Comparison of ENCODE assay signal across 8 cellular contexts in the genomic region with DNA sequence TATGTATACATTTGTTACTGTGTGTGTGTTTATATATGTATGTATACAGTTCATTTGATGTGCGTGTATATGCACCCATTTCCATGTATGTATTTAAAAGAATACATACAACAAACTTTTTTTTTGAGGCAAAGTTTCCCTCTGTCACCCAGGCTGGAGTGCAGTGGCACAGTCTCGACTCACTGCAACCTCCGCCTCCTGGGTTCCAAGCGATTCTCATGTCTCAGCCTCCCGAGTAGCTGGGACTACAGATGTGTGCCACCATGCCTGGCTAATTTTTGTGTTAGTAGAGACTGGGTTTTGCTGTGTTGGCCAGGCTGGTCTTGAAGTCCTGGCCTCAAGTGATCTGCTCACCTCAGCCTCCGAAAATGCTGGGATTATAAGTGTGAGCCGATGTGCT.
DNase-seq lines count a peak whose midpoint lies in the region; ATAC-seq, FAIRE-seq and TF ChIP-seq lines count a peak whose summit lies in the region.
"Not testable (repeated sequence)": the region's sequence is repeated elsewhere in the genome, so short reads cannot be mapped to it uniquely, and the experiment has no call there.

No MANE protein-coding gene starts in this region.

- 29 to 65% (median 50%) methylated on average over 7 of the region's 7 CpGs for WGBS in small intestine, 3 donors

- not testable (repeated sequence) for H3K36me3 ChIP-seq in CD4-positive, alpha-beta memory T cell (ENCODE audit: insufficient read depth, low read length); KOPT-K1 (ENCODE audit: insufficient read depth, low read length); kidney (ENCODE audit: control insufficient read depth in 1 of 2, insufficient read depth in 2 of 2, low read length in 2 of 2); small intestine (ENCODE audit: control insufficient read depth in 2 of 2, insufficient read depth in 2 of 2, low read length in 2 of 2)

- H3K27me3 ChIP-seq in CD4-positive, alpha-beta memory T cell (ENCODE audit: insufficient read depth, low read length); small intestine (ENCODE audit: control insufficient read depth in 2 of 2, insufficient read depth in 2 of 2, low read length in 2 of 2): not testable (repeated sequence)

- not testable (repeated sequence) for TF ChIP-seq CTCF in kidney (IDR thresholded peaks at IDR 0.05; ENCODE audit: borderline replicate concordance, extremely low read depth, insufficient read depth)

- H3K9me3 ChIP-seq in CD4-positive, alpha-beta memory T cell (ENCODE audit: control insufficient read depth in 1 of 2, low read length in 2 of 2); KOPT-K1 (ENCODE audit: insufficient read depth, low read length, poor library complexity, severe bottlenecking); T-helper 17 cell (ENCODE audit: control insufficient read depth, low read length, poor library complexity, severe bottlenecking); kidney (ENCODE audit: control insufficient read depth in 1 of 2, low read length in 2 of 2); small intestine (ENCODE audit: control insufficient read depth, low read depth): not testable (repeated sequence)

- ATAC-seq in T-helper 17 cell; activated T-cell treated with anti-CD3 and anti-CD28 coated beads, Interleukin-2, amount 50 U/mL, for 72 hours (replicated peaks in 1 of 2); effector memory CD8-positive, alpha-beta T cell (replicated peaks); natural killer cell treated with Interleukin-12 subunit alpha and Interleukin-12 subunit beta and Interleukin-15 and Interleukin-18, amount 100 ng/mL, for 72 hours: not testable (repeated sequence)

- H3K27ac ChIP-seq in CD4-positive, alpha-beta memory T cell (ENCODE audit: low read depth, low read length); kidney (ENCODE audit: low read depth in 2 of 2, low read length in 2 of 2); small intestine (ENCODE audit: low read depth in 1 of 2, low read length in 1 of 2): not testable (repeated sequence)
- peak overlapping the region; percentile 36 for H3K27ac ChIP-seq in KOPT-K1 (ENCODE audit: low read depth, low read length, poor library complexity, severe bottlenecking)

- not testable (repeated sequence) for DNase-seq in CD4-positive, alpha-beta memory T cell; T-helper 17 cell; activated T-cell treated with anti-CD3 and anti-CD28 coated beads, Interleukin-2, amount 50 U/mL, for 72 hours; effector memory CD8-positive, alpha-beta T cell; kidney; natural killer cell treated with Interleukin-12 subunit alpha and Interleukin-12 subunit beta and Interleukin-15 and Interleukin-18, amount 100 ng/mL, for 72 hours (ENCODE audit: low spot score)
- peak; percentile 8 for DNase-seq in small intestine

- not testable (repeated sequence) for H3K27me3 Mint-ChIP-seq in CD4-positive, alpha-beta memory T cell; T-helper 17 cell; activated T-cell treated with anti-CD3 and anti-CD28 coated beads, Interleukin-2, amount 50 U/mL, for 72 hours (ENCODE audit: low read depth); effector memory CD8-positive, alpha-beta T cell; natural killer cell treated with Interleukin-12 subunit alpha and Interleukin-12 subunit beta and Interleukin-15 and Interleukin-18, amount 100 ng/mL, for 72 hours

- H3K9ac ChIP-seq in kidney (ENCODE audit: low read length in 2 of 2) = not testable (repeated sequence)

- POLR2A ChIA-PET in CD4-positive, alpha-beta memory T cell (lab: Charles Lee; ENCODE audit: partially characterized antibody) = interaction anchor here (2.0 to 2.9 kb wide), 2 partner anchors 8 to 13 kb away, joined by 6 to 21 read pairs; no protein-coding TSS in a partner anchor

- intact Hi-C loops in CD4-positive, alpha-beta memory T cell (cut with micrococcal nuclease); kidney (cut with DNase I): not testable (repeated sequence)

- H3K4me3 Mint-ChIP-seq in CD4-positive, alpha-beta memory T cell = peak overlapping the region in 2 of 8 donors; percentile 8 to 68
- peak overlapping the region; percentile 31 for H3K4me3 Mint-ChIP-seq in T-helper 17 cell
- peak overlapping the region; percentile 22 to 88 for H3K4me3 Mint-ChIP-seq in activated T-cell treated with anti-CD3 and anti-CD28 coated beads, Interleukin-2, amount 50 U/mL, for 72 hours
- H3K4me3 Mint-ChIP-seq in effector memory CD8-positive, alpha-beta T cell = peak overlapping the region in 1 of 2 donors; percentile 63
- peak overlapping the region; percentile 8 for H3K4me3 Mint-ChIP-seq in natural killer cell treated with Interleukin-12 subunit alpha and Interleukin-12 subunit beta and Interleukin-15 and Interleukin-18, amount 100 ng/mL, for 72 hours

- H3K4me1 Mint-ChIP-seq in CD4-positive, alpha-beta memory T cell = peaks cover 30 to 46% (median 39%) of the 10 kb centered on the region in 4 donors
- H3K4me1 Mint-ChIP-seq in T-helper 17 cell = peaks cover 48% of the 10 kb centered on the region
- H3K4me1 Mint-ChIP-seq in activated T-cell treated with anti-CD3 and anti-CD28 coated beads, Interleukin-2, amount 50 U/mL, for 72 hours (ENCODE audit: low read depth) = peaks cover 57% of the 10 kb centered on the region
- H3K4me1 Mint-ChIP-seq in effector memory CD8-positive, alpha-beta T cell (ENCODE audit: low read depth in 2 of 2) = peaks cover 42 to 49% of the 10 kb centered on the region in 2 donors
- H3K4me1 Mint-ChIP-seq in natural killer cell treated with Interleukin-12 subunit alpha and Interleukin-12 subunit beta and Interleukin-15 and Interleukin-18, amount 100 ng/mL, for 72 hours (ENCODE audit: low read depth in 2 of 2) = peaks cover 43 to 48% of the 10 kb centered on the region in 2 donors

- H3K4me1 ChIP-seq in CD4-positive, alpha-beta memory T cell (ENCODE audit: insufficient read depth, low read length) = peaks cover 71% of the 10 kb centered on the region
- not testable (repeated sequence) for H3K4me1 ChIP-seq in kidney (ENCODE audit: control insufficient read depth in 1 of 2, insufficient read depth in 1 of 2, low read depth in 1 of 2, low read length in 2 of 2); small intestine (ENCODE audit: control insufficient read depth in 2 of 2, insufficient read depth in 1 of 2, low read depth in 1 of 2, low read length in 1 of 2)

- CTCF ChIA-PET in CD4-positive, alpha-beta memory T cell (lab: Charles Lee; ENCODE audit: partially characterized antibody) = interaction anchor here (1.7 to 2.2 kb wide), 2 partner anchors 12 to 74 kb away, joined by 3 to 18 read pairs; no protein-coding TSS in a partner anchor

- H3K4me3 ChIP-seq in CD4-positive, alpha-beta memory T cell (ENCODE audit: low read length in 2 of 2); small intestine (ENCODE audit: low read depth in 1 of 2, low read length in 2 of 2): not testable (repeated sequence)
- H3K4me3 ChIP-seq in kidney (ENCODE audit: low read length in 2 of 2) = peak overlapping the region; percentile 49 to 55

- H3K27ac Mint-ChIP-seq in CD4-positive, alpha-beta memory T cell = peak overlapping the region in 6 of 7 donors; percentile 77 to 95 (median 86)
- H3K27ac Mint-ChIP-seq in T-helper 17 cell = not testable (repeated sequence)
- peak overlapping the region; percentile 98 for H3K27ac Mint-ChIP-seq in activated T-cell treated with anti-CD3 and anti-CD28 coated beads, Interleukin-2, amount 50 U/mL, for 72 hours
- H3K27ac Mint-ChIP-seq in effector memory CD8-positive, alpha-beta T cell = peak overlapping the region; percentile 93 to 95
- peak overlapping the region; percentile 89 to 95 for H3K27ac Mint-ChIP-seq in natural killer cell treated with Interleukin-12 subunit alpha and Interleukin-12 subunit beta and Interleukin-15 and Interleukin-18, amount 100 ng/mL, for 72 hours

- not testable (repeated sequence) for FAIRE-seq in kidney (lab: Jason Lieb, UNC); small intestine (lab: Jason Lieb, UNC)

- H3K36me3 Mint-ChIP-seq in CD4-positive, alpha-beta memory T cell = peaks cover 4 to 14% of the 10 kb centered on the region in 2 donors
- not testable (repeated sequence) for H3K36me3 Mint-ChIP-seq in T-helper 17 cell (ENCODE audit: low read depth); activated T-cell treated with anti-CD3 and anti-CD28 coated beads, Interleukin-2, amount 50 U/mL, for 72 hours (ENCODE audit: insufficient read depth in 2 of 2); natural killer cell treated with Interleukin-12 subunit alpha and Interleukin-12 subunit beta and Interleukin-15 and Interleukin-18, amount 100 ng/mL, for 72 hours
- H3K36me3 Mint-ChIP-seq in effector memory CD8-positive, alpha-beta T cell (ENCODE audit: insufficient read depth) = peaks cover 22% of the 10 kb centered on the region

- H3K9me3 Mint-ChIP-seq in CD4-positive, alpha-beta memory T cell; activated T-cell treated with anti-CD3 and anti-CD28 coated beads, Interleukin-2, amount 50 U/mL, for 72 hours; effector memory CD8-positive, alpha-beta T cell; natural killer cell treated with Interleukin-12 subunit alpha and Interleukin-12 subunit beta and Interleukin-15 and Interleukin-18, amount 100 ng/mL, for 72 hours: not testable (repeated sequence)
